26 cellular contexts compared by ENCODE assay signal in genomic region chr11:117697319-117697718, GRCh38.
"Had no signal": no experiment of that assay in that cellular context is flagged by ENCODE, and none has a peak within 500 bp of the region (broad histone marks: within the 10 kb centered on the region; RNA-seq: fewer than 3 reads in every experiment).

No MANE protein-coding gene starts in this region.

- ATAC-seq: stimulated activated effector memory CD8-positive, alpha-beta T cell treated with anti-CD3 and anti-CD28 coated beads, Interleukin-12 subunit alpha, Interleukin-12 subunit beta, amount 100 ng/mL, for 72 hours; stimulated activated memory B cell treated with anti-CD40 and anti-IgM and Interleukin-4, amounts not matched to agents 10 μg/mL and 1 μg/mL and 100 μg/mL, for 72 hours; stimulated activated naive B cell treated with anti-CD40 and anti-IgM and Interleukin-4, amounts not matched to agents 10 μg/mL and 1 μg/mL and 100 μg/mL, for 72 hours; stimulated activated naive CD8-positive, alpha-beta T cell treated with anti-CD3 and anti-CD28 coated beads, Interleukin-15, amount 100 ng/mL, for 72 hours; stimulated activated naive CD8-positive, alpha-beta T cell treated with anti-CD3 and anti-CD28 coated beads, Interleukin-15, Interleukin-2, amounts not matched to agents 100 U/mL and 50 U/mL, for 24 hours; upper lobe of right lung had no signal

- H3K9me3 ChIP-seq: stomach, suprapubic skin, testis, thoracic aorta, thyroid gland, tibial artery, tibial nerve, transverse colon, upper lobe of left lung, upper lobe of right lung, uterus, vagina had no signal

- DNase-seq: stimulated activated CD4-positive, alpha-beta T cell treated with anti-CD3 and anti-CD28 coated beads, Interleukin-2, amount 100 ng/mL, for 48 hours; stimulated activated CD4-positive, alpha-beta T cell treated with anti-CD3 and anti-CD28 coated beads, Interleukin-4, amount 100 ng/mL, for 1 hour; stimulated activated CD4-positive, alpha-beta T cell treated with anti-CD3 and anti-CD28 coated beads, Interleukin-4, amount 100 ng/mL, for 24 hours; stimulated activated CD4-positive, alpha-beta T cell treated with anti-CD3 and anti-CD28 coated beads, Interleukin-4, amount 100 ng/mL, for 4 hours; stimulated activated CD8-positive, alpha-beta memory T cell treated with anti-CD3 and anti-CD28 coated beads, Interleukin-4, amount 100 ng/mL, for 48 hours; stimulated activated naive B cell treated with anti-CD40 and anti-IgM and Interleukin-4, amounts not matched to agents 10 μg/mL and 1 μg/mL and 100 μg/mL, for 72 hours; stimulated activated naive CD4-positive, alpha-beta T cell; stimulated activated naive CD4-positive, alpha-beta T cell treated with Interleukin-2 at 50 U/mL for 16 hours; stimulated activated naive CD8-positive, alpha-beta T cell treated with anti-CD3 and anti-CD28 coated beads, Interleukin-15, amount 100 ng/mL, for 72 hours; stimulated activated naive CD8-positive, alpha-beta T cell treated with anti-CD3 and anti-CD28 coated beads, Interleukin-15, Interleukin-2, amounts not matched to agents 100 U/mL and 50 U/mL, for 24 hours; stomach; testis; thyroid gland; tibial artery; transverse colon; trophoblast cell; upper lobe of left lung; upper lobe of right lung; uterus had no signal

- H3K4me1 ChIP-seq: stomach, suprapubic skin, testis, thyroid gland, tibial artery, tibial nerve, transverse colon, upper lobe of left lung, upper lobe of right lung, uterus, vagina had no signal

- FAIRE-seq: urothelium cell line had no signal

- H3K27ac ChIP-seq: stomach, suprapubic skin, testis, thoracic aorta, thyroid gland, tibial artery, tibial nerve, transverse colon, upper lobe of left lung, upper lobe of right lung, uterus, vagina had no signal

- H3K36me3 ChIP-seq: stomach, suprapubic skin, thoracic aorta, thyroid gland, tibial artery, tibial nerve, transverse colon, upper lobe of left lung, upper lobe of right lung, uterus, vagina had no signal

- H3K4me3 ChIP-seq: stomach, suprapubic skin, testis, thoracic aorta, thyroid gland, tibial artery, tibial nerve, transverse colon, upper lobe of left lung, upper lobe of right lung, uterus, vagina had no signal

- H3K27me3 ChIP-seq: testis, thyroid gland, transverse colon, upper lobe of left lung, upper lobe of right lung, uterus, vagina had no signal
